ENCODE assay signal across 14 cellular contexts in genomic region chr19:29609636-29610035, GRCh38.
"Had no signal": no experiment of that assay in that cellular context is flagged by ENCODE, and none has a peak within 500 bp of the region (broad histone marks: within the 10 kb centered on the region; RNA-seq: fewer than 3 reads in every experiment).

No MANE protein-coding gene starts in this region.

- DNase-seq: activated CD4-positive, alpha-beta T cell treated with anti-CD3 and anti-CD28 coated beads for 36 hours; activated gamma-delta T cell; activated naive CD8-positive, alpha-beta T cell treated with anti-CD3 and anti-CD28 coated beads, Interleukin-2, amount 10 ng/mL, durations not matched to agents 7 days and 5 days; activated T-cell treated with anti-CD3 and anti-CD28 coated beads, Interleukin-2, amount 50 U/mL, for 1 hour; anterior cingulate cortex; esophagus squamous epithelium; foreskin fibroblast; glutamatergic neuron; SJCRH30; stimulated activated CD4-positive, alpha-beta T cell treated with anti-CD3 and anti-CD28 coated beads, Interleukin-2, amount 100 ng/mL, for 24 hours; stimulated activated naive CD8-positive, alpha-beta T cell treated with anti-CD3 and anti-CD28 coated beads, Interleukin-15, Interleukin-2, amounts not matched to agents 100 U/mL and 50 U/mL, for 24 hours; SW 1271; T-helper 9 cell had no signal

- H3K9me3 Mint-ChIP-seq: activated naive CD8-positive, alpha-beta T cell treated with anti-CD3 and anti-CD28 coated beads, Interleukin-2, amount 10 ng/mL, durations not matched to agents 7 days and 5 days had no signal

- H3K27me3 Mint-ChIP-seq: activated CD4-positive, alpha-beta T cell treated with anti-CD3 and anti-CD28 coated beads for 36 hours; activated naive CD8-positive, alpha-beta T cell treated with anti-CD3 and anti-CD28 coated beads, Interleukin-2, amount 10 ng/mL, durations not matched to agents 7 days and 5 days had no signal

- H3K27ac Mint-ChIP-seq: activated naive CD8-positive, alpha-beta T cell treated with anti-CD3 and anti-CD28 coated beads, Interleukin-2, amount 10 ng/mL, durations not matched to agents 7 days and 5 days had no signal

- H3K4me3 Mint-ChIP-seq: activated CD4-positive, alpha-beta T cell treated with anti-CD3 and anti-CD28 coated beads for 36 hours; activated naive CD8-positive, alpha-beta T cell treated with anti-CD3 and anti-CD28 coated beads, Interleukin-2, amount 10 ng/mL, durations not matched to agents 7 days and 5 days had no signal

- ATAC-seq: activated CD4-positive, alpha-beta T cell treated with anti-CD3 and anti-CD28 coated beads for 36 hours; left lobe of liver; stimulated activated naive CD8-positive, alpha-beta T cell treated with anti-CD3 and anti-CD28 coated beads, Interleukin-15, Interleukin-2, amounts not matched to agents 100 U/mL and 50 U/mL, for 24 hours had no signal
